16 cellular contexts compared by ENCODE assay signal in genomic region chr20:62282103-62282502, GRCh38. TPM values are rescaled to one million over a fixed set of nuclear protein-coding genes. Genes with fewer than 3 reads are reported as not detected.
DNase-seq lines count a peak whose midpoint lies in the region; ATAC-seq, FAIRE-seq and TF ChIP-seq lines count a peak whose summit lies in the region.
"Had no signal": no experiment of that assay in that cellular context is flagged by ENCODE, and none has a peak within 500 bp of the region (broad histone marks: within the 10 kb centered on the region; RNA-seq: fewer than 3 reads in every experiment).

No MANE protein-coding gene starts in this region.

- no TSS peak for BruUV-seq in HepG2 (replicated peaks; lab: Mats Ljungman, UMichigan)

- no peak overlapping the region for H2AFZ ChIP-seq in HepG2 (ENCODE audit: low read length)
- H2AFZ ChIP-seq: GM23248 had no signal

- WGBS in heart left ventricle, 4 donors, result 92 to 95% (median 94%) methylated on average over 7 of the region's 7 CpGs
- WGBS in right cardiac atrium, result 89% methylated on average over 7 of the region's 7 CpGs
- WGBS in HepG2 (ENCODE audit: low lambda C conversion rate), result 95% methylated on average over 7 of the region's 7 CpGs
- 90% methylated on average over 7 of the region's 7 CpGs for WGBS in right lobe of liver (ENCODE audit: insufficient coverage, low coverage, low lambda C conversion rate, missing lambda C conversion rate)
- WGBS in transverse colon (ENCODE audit: low coverage in 1 of 2), 2 donors, result 95 to 100% methylated on average over 5 to 7 of the region's 7 CpGs

- no peak overlapping the region for H3K9ac ChIP-seq in HepG2 (ENCODE audit: insufficient read depth, low read depth, low read length)
- H3K9ac ChIP-seq: BLaER1, GM23248 had no signal

- DNase-seq in heart left ventricle (no peak), right cardiac atrium (no peak), HepG2 (ENCODE audit: low spot score) (no peak), right lobe of liver (no peak), gastrocnemius medialis (no peak), transverse colon (no peak)
- no peak for DNase-seq in activated CD8-positive, alpha-beta memory T cell treated with anti-CD3 and anti-CD28 coated beads, Interleukin-2, amount 50 U/mL, for 4 hours
- DNase-seq: 8988T; CD4-positive, alpha-beta memory T cell; DMS153; GDM1; GM23248 had no signal

- POLR2A ChIA-PET in HepG2 (lab: Yijun Ruan, JAX), result no interaction called here

- peak; percentile 36 for FAIRE-seq in HepG2 (lab: Jason Lieb, UNC)
- FAIRE-seq: GM12892, GM18507 had no signal

- intact Hi-C loops in heart left ventricle (cut with DNase I), result loop anchor here in 4 of 10 donors (2.0 to 10.0 kb wide), 5 partner anchors 35 to 257 kb away; partner anchors contain the start of genes MTG2 (in 1 of the 4), PSMA7 (in 1 of the 4) and SS18L1 (in 1 of the 4)
- intact Hi-C loops in right cardiac atrium (cut with DNase I), result loop anchor here in 1 of 4 donors (10.0 kb wide), 1 partner anchor 97 kb away; the partner anchor contains the start of gene MTG2
- intact Hi-C loops in HepG2 (cut with micrococcal nuclease; ENCODE audit: unreplicated experiment), result no loop called here
- intact Hi-C loops in right lobe of liver (cut with DNase I), result no loop called here
- intact Hi-C loops in gastrocnemius medialis (cut with DNase I; ENCODE audit: low total_unique reads), result loop anchor here (2.0 kb wide), 1 partner anchor 21 kb away; the partner anchor contains the start of gene ADRM1
- intact Hi-C loops in transverse colon (cut with DNase I; ENCODE audit: low total_unique reads), result no loop called here

- no peaks in the 10 kb centered on the region for H3K79me2 ChIP-seq in HepG2 (ENCODE audit: insufficient read depth, low read length)

- TF ChIP-seq RAD21 in HepG2 (CRISPR knock-in tag; IDR thresholded peaks at IDR 0.05), result no peak

- TF ChIP-seq POLR2A in heart left ventricle (IDR thresholded peaks at IDR 0.05) (no peak), HepG2 (IDR thresholded peaks at IDR 0.05; ENCODE audit: insufficient read depth in 1 of 2, low read depth in 2 of 2, low read length in 2 of 2) (no peak), right lobe of liver (IDR thresholded peaks at IDR 0.05) (no peak), gastrocnemius medialis (IDR thresholded peaks at IDR 0.05) (no peak), transverse colon (IDR thresholded peaks at IDR 0.05) (no peak)

- peak overlapping the region in 10 of 12 donors; percentile 39 to 79 (median 76) for H3K27ac ChIP-seq in heart left ventricle
- H3K27ac ChIP-seq in right cardiac atrium (ENCODE audit: low read length), result no peak overlapping the region
- no peak overlapping the region for H3K27ac ChIP-seq in HepG2 (ENCODE audit: extremely low read length, insufficient read depth, low read length)
- H3K27ac ChIP-seq in right lobe of liver, result no peak overlapping the region
- H3K27ac ChIP-seq in gastrocnemius medialis, result peak overlapping the region; percentile 88 to 90 (median 89)
- H3K27ac ChIP-seq in transverse colon, result no peak overlapping the region
- H3K27ac ChIP-seq: BLaER1, GM23248 had no signal

- H3K27me3 ChIP-seq in heart left ventricle (no peaks in the 10 kb centered on the region), right cardiac atrium (ENCODE audit: control insufficient read depth, insufficient read depth) (no peaks in the 10 kb centered on the region), HepG2 (ENCODE audit: control insufficient read depth in 1 of 2, insufficient read depth in 2 of 2, low read length in 2 of 2) (no peaks in the 10 kb centered on the region), right lobe of liver (no peaks in the 10 kb centered on the region), gastrocnemius medialis (no peaks in the 10 kb centered on the region), transverse colon (no peaks in the 10 kb centered on the region)
- H3K27me3 ChIP-seq: BLaER1 had no signal

- TF ChIP-seq CTCF in heart left ventricle (IDR thresholded peaks at IDR 0.05) (no peak), HepG2 (CRISPR knock-in tag; IDR thresholded peaks at IDR 0.05) (no peak), right lobe of liver (IDR thresholded peaks at IDR 0.05) (no peak), gastrocnemius medialis (IDR thresholded peaks at IDR 0.05 in 4 of 5, conservative IDR thresholded peaks at IDR 0.05 in 1 of 5) (no peak), transverse colon (IDR thresholded peaks at IDR 0.05) (no peak)

- TF ChIP-seq EP300 in HepG2 (IDR thresholded peaks at IDR 0.05; ENCODE audit: low read depth in 2 of 2, low read length in 2 of 2) (no peak), HepG2 (CRISPR knock-in tag; IDR thresholded peaks at IDR 0.05; ENCODE audit: borderline replicate concordance) (no peak), transverse colon (IDR thresholded peaks at IDR 0.05; ENCODE audit: low read depth) (no peak)

- no peaks in the 10 kb centered on the region for H3K9me3 ChIP-seq in heart left ventricle
- H3K9me3 ChIP-seq in right cardiac atrium (ENCODE audit: control insufficient read depth, low read length), result no peaks in the 10 kb centered on the region
- H3K9me3 ChIP-seq in HepG2 (ENCODE audit: low read length), result no peaks in the 10 kb centered on the region
- H3K9me3 ChIP-seq in right lobe of liver, result no peaks in the 10 kb centered on the region
- no peaks in the 10 kb centered on the region for H3K9me3 ChIP-seq in gastrocnemius medialis
- H3K9me3 ChIP-seq in transverse colon, result no peaks in the 10 kb centered on the region
- H3K9me3 ChIP-seq: BLaER1, HAP-1 had no signal

- CTCF ChIA-PET in HepG2 (lab: Yijun Ruan, JAX; ENCODE audit: low intra/inter-chr PET ratio, low total read pairs), result no interaction called here

- H3K36me3 ChIP-seq in heart left ventricle (peaks cover 0 to 90% (median 75%) of the 10 kb centered on the region in 9 donors), HepG2 (replicated peaks in 1 of 2; ENCODE audit: control insufficient read depth in 1 of 2, insufficient read depth in 2 of 2, low read length in 2 of 2) (peaks cover 60 to 85% of the 10 kb centered on the region in 2 experiments), right lobe of liver (peaks cover 0 to 55% (median 21%) of the 10 kb centered on the region in 4 donors), gastrocnemius medialis (peaks cover 0 to 62% of the 10 kb centered on the region in 2 donors), transverse colon (peaks cover 0 to 48% (median 11%) of the 10 kb centered on the region in 4 donors)

- H3K4me1 ChIP-seq in heart left ventricle (peaks cover 0 to 45% (median 31%) of the 10 kb centered on the region in 12 donors), right cardiac atrium (ENCODE audit: control insufficient read depth, insufficient read depth, low read length) (peaks cover 7% of the 10 kb centered on the region), HepG2 (ENCODE audit: insufficient read depth, low read length) (no peaks in the 10 kb centered on the region), right lobe of liver (peaks cover 0 to 3% (median 0%) of the 10 kb centered on the region in 4 donors), gastrocnemius medialis (peaks cover 18 to 44% of the 10 kb centered on the region in 2 donors), transverse colon (no peaks in the 10 kb centered on the region)
- H3K4me1 ChIP-seq: HAP-1 had no signal

- H4K20me1 ChIP-seq in HepG2 (ENCODE audit: insufficient read depth, low read length), result no peaks in the 10 kb centered on the region

- H3K4me2 ChIP-seq in HepG2 (ENCODE audit: low read depth, low read length), result no peak overlapping the region
- H3K4me2 ChIP-seq: BLaER1 had no signal

- in situ Hi-C loops in HepG2 (cut with HindIII; ENCODE audit: extremely low pct_ligation_motif_present, low pct_unique_long_range_greater_than_20kb) (no loop called here), gastrocnemius medialis (cut with MboI; ENCODE audit: low sequenced_read_pairs in 4 of 4) (loop anchor here in 1 of 4 donors (25.0 kb wide), 1 partner anchor 105 kb away; the partner anchor contains the start of gene RPS21), transverse colon (cut with MboI; ENCODE audit: low pct_ligation_motif_present in 1 of 4, low pct_unique_long_range_greater_than_20kb in 1 of 4, low sequenced_read_pairs in 3 of 4) (no loop called here)

- ATAC-seq in heart left ventricle (no peak), right cardiac atrium (no peak), HepG2 (no peak), right lobe of liver (no peak), gastrocnemius medialis (no peak)

- H3K4me3 ChIP-seq in heart left ventricle, result no peak overlapping the region
- no peak overlapping the region for H3K4me3 ChIP-seq in right cardiac atrium (ENCODE audit: low read length)
- no peak overlapping the region for H3K4me3 ChIP-seq in HepG2 (replicated peaks in 1 of 3; ENCODE audit: insufficient read depth in 1 of 3, low read depth in 2 of 3, low read length in 3 of 3)
- H3K4me3 ChIP-seq in right lobe of liver, result no peak overlapping the region
- no peak overlapping the region for H3K4me3 ChIP-seq in gastrocnemius medialis
- H3K4me3 ChIP-seq in transverse colon, result no peak overlapping the region
- H3K4me3 ChIP-seq: BLaER1, GM23248, HAP-1 had no signal

RNA-seq across cellular contexts. Expression of gene ADRM1, which starts 20.7 kb away (rescaled TPM):
- total RNA-seq in heart left ventricle (100 to 1,000 TPM in 3 of 9 donors, 10 to 100 TPM in 6; 66.8 to 218 (median 79.8) TPM), right cardiac atrium (10 to 100 TPM; 65.0 to 80.9 (median 73.4) TPM), HepG2 (2016; rRNA removed; fragmentation: Illumina TruSeq; extraction: Trizol) (143 and 154 TPM in 2 replicates), right lobe of liver (100 to 1,000 TPM in 2 of 6 experiments, 10 to 100 TPM in 4; 49.5 to 139 (median 55.7) TPM), gastrocnemius medialis (100 to 1,000 TPM; 389 to 644 (median 611) TPM), transverse colon (100 to 1,000 TPM in 3 of 4 donors, 10 to 100 TPM in 1; 41.8 to 126 (median 109) TPM)
- polyA plus RNA-seq in heart left ventricle (100 to 1,000 TPM in 1 of 2 donors, 10 to 100 TPM in 1; 87.2 to 187 TPM), right cardiac atrium (87.5 TPM), HepG2 (2011; rRNA removed) (92.9 and 106 TPM in 2 replicates)
- total RNA-seq in HepG2 (2016; cell fraction: cytosol; rRNA removed; fragmentation: Illumina TruSeq; extraction: Trizol; ENCODE audit: low read depth), result 51.6 and 53.2 TPM in 2 replicates
- 149 and 159 TPM in 2 replicates for total RNA-seq in HepG2 (2016; cell fraction: insoluble cytoplasmic fraction; rRNA removed; fragmentation: Illumina TruSeq; extraction: Trizol)
- total RNA-seq in HepG2 (2016; cell fraction: membrane; rRNA removed; fragmentation: Illumina TruSeq; extraction: Trizol), result 59.3 and 62.8 TPM in 2 replicates
- total RNA-seq in HepG2 (2016; cell fraction: nucleus; rRNA removed; fragmentation: Illumina TruSeq; extraction: Trizol), result 76.2 and 86.5 TPM in 2 replicates
- polyA plus RNA-seq in HepG2 (2011; cell fraction: cytosol; rRNA removed), result 90.4 and 144 TPM in 2 replicates
- polyA plus RNA-seq in HepG2 (2011; cell fraction: nucleus; rRNA removed), result 158 and 185 TPM in 2 replicates
- 62.1 and 86.3 TPM in 2 replicates for polyA plus RNA-seq in HepG2 (2012)
- 50.3 and 52.6 TPM in 2 replicates for polyA plus RNA-seq in HepG2 (2016; cell fraction: cytosol; fragmentation: Illumina TruSeq; extraction: Trizol; ENCODE audit: low read depth)
- polyA plus RNA-seq in HepG2 (2016; cell fraction: insoluble cytoplasmic fraction; fragmentation: Illumina TruSeq; extraction: Trizol; ENCODE audit: low read depth), result 185 and 189 TPM in 2 replicates
- 54.2 and 55.6 TPM in 2 replicates for polyA plus RNA-seq in HepG2 (2016; cell fraction: membrane; fragmentation: Illumina TruSeq; extraction: Trizol; ENCODE audit: low read depth)
- 165 and 171 TPM in 2 replicates for polyA plus RNA-seq in HepG2 (2016; cell fraction: nucleus; fragmentation: Illumina TruSeq; extraction: Trizol; ENCODE audit: insufficient read depth, low read depth)
- 92.6 and 107 TPM in 2 replicates for polyA minus RNA-seq in HepG2 (2011; rRNA and poly(A)+ RNA removed; ENCODE audit: low replicate concordance)
- polyA minus RNA-seq in HepG2 (2011; cell fraction: cytosol; rRNA and poly(A)+ RNA removed), result 50.7 and 55.0 TPM in 2 replicates
- 47.2 and 49.4 TPM in 2 replicates for polyA minus RNA-seq in HepG2 (2011; cell fraction: nucleus; rRNA and poly(A)+ RNA removed)

RNA-seq across cellular contexts. Expression of gene OSBPL2, which starts 43.8 kb away (rescaled TPM):
- total RNA-seq in heart left ventricle, result 10 to 100 TPM; 20.7 to 57.9 (median 40.3) TPM
- polyA plus RNA-seq in heart left ventricle, result 10 to 100 TPM; 20.0 to 21.7 TPM
- total RNA-seq in right cardiac atrium, result 10 to 100 TPM; 44.1 to 61.6 (median 44.7) TPM
- 20.0 TPM for polyA plus RNA-seq in right cardiac atrium
- 37.4 and 41.5 TPM in 2 replicates for total RNA-seq in HepG2 (2016; rRNA removed; fragmentation: Illumina TruSeq; extraction: Trizol)
- 19.3 and 19.7 TPM in 2 replicates for total RNA-seq in HepG2 (2016; cell fraction: cytosol; rRNA removed; fragmentation: Illumina TruSeq; extraction: Trizol; ENCODE audit: low read depth)
- 37.3 and 39.8 TPM in 2 replicates for total RNA-seq in HepG2 (2016; cell fraction: insoluble cytoplasmic fraction; rRNA removed; fragmentation: Illumina TruSeq; extraction: Trizol)
- 18.5 and 19.9 TPM in 2 replicates for total RNA-seq in HepG2 (2016; cell fraction: membrane; rRNA removed; fragmentation: Illumina TruSeq; extraction: Trizol)
- total RNA-seq in HepG2 (2016; cell fraction: nucleus; rRNA removed; fragmentation: Illumina TruSeq; extraction: Trizol), result 31.6 and 31.7 TPM in 2 replicates
- 18.5 and 20.5 TPM in 2 replicates for polyA plus RNA-seq in HepG2 (2011; rRNA removed)
- 11.8 and 12.2 TPM in 2 replicates for polyA plus RNA-seq in HepG2 (2011; cell fraction: cytosol; rRNA removed)
- polyA plus RNA-seq in HepG2 (2011; cell fraction: nucleus; rRNA removed), result 64.3 and 72.2 TPM in 2 replicates
- 29.8 and 30.8 TPM in 2 replicates for polyA plus RNA-seq in HepG2 (2012)
- 3.5 and 4.8 TPM in 2 replicates for polyA plus RNA-seq in HepG2 (2016; cell fraction: cytosol; fragmentation: Illumina TruSeq; extraction: Trizol; ENCODE audit: low read depth)
- 31.7 and 35.2 TPM in 2 replicates for polyA plus RNA-seq in HepG2 (2016; cell fraction: insoluble cytoplasmic fraction; fragmentation: Illumina TruSeq; extraction: Trizol; ENCODE audit: low read depth)
- polyA plus RNA-seq in HepG2 (2016; cell fraction: membrane; fragmentation: Illumina TruSeq; extraction: Trizol; ENCODE audit: low read depth), result 9.5 and 9.7 TPM in 2 replicates
- polyA plus RNA-seq in HepG2 (2016; cell fraction: nucleus; fragmentation: Illumina TruSeq; extraction: Trizol; ENCODE audit: insufficient read depth, low read depth), result 69.1 and 71.6 TPM in 2 replicates
- polyA minus RNA-seq in HepG2 (2011; rRNA and poly(A)+ RNA removed; ENCODE audit: low replicate concordance), result 28.3 and 39.1 TPM in 2 replicates
- 11.3 and 14.2 TPM in 2 replicates for polyA minus RNA-seq in HepG2 (2011; cell fraction: cytosol; rRNA and poly(A)+ RNA removed)
- polyA minus RNA-seq in HepG2 (2011; cell fraction: nucleus; rRNA and poly(A)+ RNA removed), result 62.2 and 69.3 TPM in 2 replicates
- 10 to 100 TPM; 15.6 to 27.8 (median 21.2) TPM for total RNA-seq in right lobe of liver
- 10 to 100 TPM; 15.8 to 26.4 (median 19.6) TPM for total RNA-seq in gastrocnemius medialis
- 100 to 1,000 TPM in 1 of 4 donors, 10 to 100 TPM in 3; 36.2 to 101 (median 73.3) TPM for total RNA-seq in transverse colon

Comparison
In these comparisons a context has a peak if more than half of its experiments do, and no peak if none do; other contexts are left out.
1. H3K27ac ChIP-seq: peak in heart left ventricle (10 of 12) and gastrocnemius medialis (4 of 4); none in right cardiac atrium (single experiment), HepG2 (single experiment), right lobe of liver (0 of 3) and transverse colon (0 of 4).